Comparison of ENCODE assay signal across 2 cellular contexts in the genomic region with DNA sequence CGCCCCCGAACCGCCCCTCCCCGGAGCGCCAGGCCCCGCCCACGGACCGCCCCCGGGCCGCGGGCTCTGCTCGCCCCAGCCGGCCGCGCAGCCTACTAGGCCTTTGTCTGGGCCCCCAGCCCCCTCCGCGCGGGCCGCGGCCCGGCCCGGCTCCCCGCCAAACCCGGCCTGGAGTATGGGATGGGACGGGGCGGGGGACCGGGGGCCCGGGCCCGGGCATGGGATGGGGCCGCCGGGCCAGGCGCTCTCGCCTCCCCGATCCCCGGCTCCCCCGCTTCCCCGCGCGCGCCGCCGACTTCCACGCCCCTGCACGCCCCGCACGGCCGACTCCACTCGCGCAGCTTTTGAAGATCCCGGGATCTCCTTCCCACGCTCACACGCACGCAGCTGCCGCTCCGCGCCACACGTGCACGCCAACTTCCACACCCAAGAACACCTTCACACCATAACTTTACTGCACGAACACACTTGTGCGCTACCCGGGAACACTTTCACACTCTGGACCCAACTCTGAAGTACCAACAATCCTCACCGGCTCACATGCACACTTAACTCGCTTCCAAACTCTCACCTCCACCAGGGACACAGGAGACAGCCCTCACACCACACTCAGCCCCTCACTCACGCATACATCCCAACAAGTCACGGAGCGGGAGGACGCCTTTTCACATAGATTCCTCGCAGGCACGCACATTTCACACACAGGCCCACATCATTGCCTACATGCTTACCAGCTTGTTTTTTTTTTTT.
TF ChIP-seq lines count a peak whose summit lies in the region.

No MANE protein-coding gene starts in this region.

TF ChIP-seq in HEK293, 187 proteins besides CTCF, POLR2A, EP300 and RAD21 (continued from another document and continues in another):
- TF ChIP-seq ZNF398 (tag by site-specific recombination; IDR thresholded peaks at IDR 0.05), result no peak
- TF ChIP-seq ZNF416 (tag by site-specific recombination; IDR thresholded peaks at IDR 0.05), result no peak
- TF ChIP-seq ZNF140 (tag by site-specific recombination; IDR thresholded peaks at IDR 0.05), result no peak
- TF ChIP-seq, protein P1, sequence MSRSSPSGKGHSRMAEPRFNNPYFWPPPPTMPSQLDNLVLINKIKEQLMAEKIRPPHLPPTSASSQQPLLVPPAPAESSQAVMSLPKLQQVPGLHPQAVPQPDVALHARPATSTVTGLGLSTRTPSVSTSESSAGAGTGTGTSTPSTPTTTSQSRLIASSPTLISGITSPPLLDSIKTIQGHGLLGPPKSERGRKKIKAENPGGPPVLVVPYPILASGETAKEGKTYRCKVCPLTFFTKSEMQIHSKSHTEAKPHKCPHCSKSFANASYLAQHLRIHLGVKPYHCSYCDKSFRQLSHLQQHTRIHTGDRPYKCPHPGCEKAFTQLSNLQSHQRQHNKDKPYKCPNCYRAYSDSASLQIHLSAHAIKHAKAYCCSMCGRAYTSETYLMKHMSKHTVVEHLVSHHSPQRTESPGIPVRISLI (tag by site-specific recombination; IDR thresholded peaks at IDR 0.05), result 0 out of 2 replicates have a peak, but pooled peaks have one; percentile 39
- 0 out of 2 replicates have a peak, but pooled peaks have one; percentile 2 for TF ChIP-seq BCL11B (tag by site-specific recombination; IDR thresholded peaks at IDR 0.05; ENCODE audit: low read depth)
- TF ChIP-seq ZNF677 (tag by site-specific recombination; IDR thresholded peaks at IDR 0.05), result no peak
- no peak for TF ChIP-seq ZNF121 (tag by site-specific recombination; IDR thresholded peaks at IDR 0.05)
- TF ChIP-seq ZBTB8A (tag by site-specific recombination; IDR thresholded peaks at IDR 0.05), result no peak
- TF ChIP-seq HOXD13 (CRISPR knock-in tag; IDR thresholded peaks at IDR 0.05; ENCODE audit: borderline replicate concordance), result no peak
- no peak for TF ChIP-seq REPIN1 (tag by site-specific recombination; IDR thresholded peaks at IDR 0.05; ENCODE audit: low read depth)
- TF ChIP-seq GLI2 (tag by site-specific recombination; IDR thresholded peaks at IDR 0.05; ENCODE audit: borderline replicate concordance, low read depth), result no peak
- TF ChIP-seq ZNF114 (tag by site-specific recombination; IDR thresholded peaks at IDR 0.05), result no peak
- TF ChIP-seq ZNF354C (tag by site-specific recombination; IDR thresholded peaks at IDR 0.05; ENCODE audit: borderline replicate concordance, low read depth), result no peak
- TF ChIP-seq ZNF175 (tag by site-specific recombination; IDR thresholded peaks at IDR 0.05), result no peak
- peak; percentile 90 for TF ChIP-seq ZBTB20 (tag by site-specific recombination; IDR thresholded peaks at IDR 0.05)
- TF ChIP-seq ZBTB48 (tag by site-specific recombination; IDR thresholded peaks at IDR 0.05), result peak; percentile 51; the same call in 1 of the 2 replicates
- no peak for TF ChIP-seq ZNF76 (tag by site-specific recombination; IDR thresholded peaks at IDR 0.05; ENCODE audit: borderline replicate concordance, low read depth)
- no peak for TF ChIP-seq ZNF274 (IDR thresholded peaks at IDR 0.05; ENCODE audit: low read length)
- TF ChIP-seq ZNF274 (tag by site-specific recombination; IDR thresholded peaks at IDR 0.05; ENCODE audit: borderline replicate concordance), result no peak
- peak; percentile 16; the same call in 1 of the 2 replicates for TF ChIP-seq PATZ1 (tag by site-specific recombination; IDR thresholded peaks at IDR 0.05)
- TF ChIP-seq ZNF239 (tag by site-specific recombination; IDR thresholded peaks at IDR 0.05), result no peak
- TF ChIP-seq ZNF561 (tag by site-specific recombination; IDR thresholded peaks at IDR 0.05; ENCODE audit: borderline replicate concordance), result peak; percentile 65; the same call in 1 of the 2 replicates
- TF ChIP-seq ZSCAN23 (tag by site-specific recombination; IDR thresholded peaks at IDR 0.05), result no peak
- no peak for TF ChIP-seq ZXDB (tag by site-specific recombination; IDR thresholded peaks at IDR 0.05)
- TF ChIP-seq ZNF830 (tag by site-specific recombination; IDR thresholded peaks at IDR 0.05; ENCODE audit: low read depth), result no peak
- TF ChIP-seq ZNF747 (tag by site-specific recombination; IDR thresholded peaks at IDR 0.05), result no peak
- TF ChIP-seq, protein P2, sequence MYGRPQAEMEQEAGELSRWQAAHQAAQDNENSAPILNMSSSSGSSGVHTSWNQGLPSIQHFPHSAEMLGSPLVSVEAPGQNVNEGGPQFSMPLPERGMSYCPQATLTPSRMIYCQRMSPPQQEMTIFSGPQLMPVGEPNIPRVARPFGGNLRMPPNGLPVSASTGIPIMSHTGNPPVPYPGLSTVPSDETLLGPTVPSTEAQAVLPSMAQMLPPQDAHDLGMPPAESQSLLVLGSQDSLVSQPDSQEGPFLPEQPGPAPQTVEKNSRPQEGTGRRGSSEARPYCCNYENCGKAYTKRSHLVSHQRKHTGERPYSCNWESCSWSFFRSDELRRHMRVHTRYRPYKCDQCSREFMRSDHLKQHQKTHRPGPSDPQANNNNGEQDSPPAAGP (tag by site-specific recombination; IDR thresholded peaks at IDR 0.05), result 0 out of 2 replicates have a peak, but pooled peaks have one; percentile 29
- TF ChIP-seq GLI4 (tag by site-specific recombination; IDR thresholded peaks at IDR 0.05), result no peak
- TF ChIP-seq KLF8 (tag by site-specific recombination; IDR thresholded peaks at IDR 0.05), result peak; percentile 63
- peak; percentile 39; the same call in 1 of the 2 replicates for TF ChIP-seq KLF10 (tag by site-specific recombination; IDR thresholded peaks at IDR 0.05)

TF ChIP-seq in HepG2, 621 proteins besides CTCF, POLR2A, EP300 and RAD21 (continued from another document and continues in another):
- TF ChIP-seq HNRNPUL1 (IDR thresholded peaks at IDR 0.05; ENCODE audit: low read depth, low read length) (no peak), ARNT (IDR thresholded peaks at IDR 0.05) (no peak), SP5 (CRISPR knock-in tag; IDR thresholded peaks at IDR 0.05; ENCODE audit: borderline replicate concordance, low read depth) (no peak), RFX5 (IDR thresholded peaks at IDR 0.05; ENCODE audit: low read depth, low read length) (no peak), CSRNP1 (CRISPR knock-in tag; IDR thresholded peaks at IDR 0.05) (0 out of 2 replicates have a peak, but pooled peaks have one; percentile 27), XRCC5 (optimal IDR thresholded peaks at IDR 0.05; ENCODE audit: low read length) (no peak), ZNF468 (CRISPR knock-in tag; IDR thresholded peaks at IDR 0.05) (no peak), ZFP37 (CRISPR knock-in tag; IDR thresholded peaks at IDR 0.05; ENCODE audit: borderline replicate concordance) (no peak), SAP130 (CRISPR knock-in tag; IDR thresholded peaks at IDR 0.05; ENCODE audit: low read depth) (0 out of 2 replicates have a peak, but pooled peaks have one; percentile 21), TMF1 (CRISPR knock-in tag; IDR thresholded peaks at IDR 0.05; ENCODE audit: low read depth) (no peak), ZNF335 (CRISPR knock-in tag; IDR thresholded peaks at IDR 0.05) (no peak), ZNF124 (CRISPR knock-in tag; IDR thresholded peaks at IDR 0.05) (no peak)
- TF ChIP-seq, protein P3, sequence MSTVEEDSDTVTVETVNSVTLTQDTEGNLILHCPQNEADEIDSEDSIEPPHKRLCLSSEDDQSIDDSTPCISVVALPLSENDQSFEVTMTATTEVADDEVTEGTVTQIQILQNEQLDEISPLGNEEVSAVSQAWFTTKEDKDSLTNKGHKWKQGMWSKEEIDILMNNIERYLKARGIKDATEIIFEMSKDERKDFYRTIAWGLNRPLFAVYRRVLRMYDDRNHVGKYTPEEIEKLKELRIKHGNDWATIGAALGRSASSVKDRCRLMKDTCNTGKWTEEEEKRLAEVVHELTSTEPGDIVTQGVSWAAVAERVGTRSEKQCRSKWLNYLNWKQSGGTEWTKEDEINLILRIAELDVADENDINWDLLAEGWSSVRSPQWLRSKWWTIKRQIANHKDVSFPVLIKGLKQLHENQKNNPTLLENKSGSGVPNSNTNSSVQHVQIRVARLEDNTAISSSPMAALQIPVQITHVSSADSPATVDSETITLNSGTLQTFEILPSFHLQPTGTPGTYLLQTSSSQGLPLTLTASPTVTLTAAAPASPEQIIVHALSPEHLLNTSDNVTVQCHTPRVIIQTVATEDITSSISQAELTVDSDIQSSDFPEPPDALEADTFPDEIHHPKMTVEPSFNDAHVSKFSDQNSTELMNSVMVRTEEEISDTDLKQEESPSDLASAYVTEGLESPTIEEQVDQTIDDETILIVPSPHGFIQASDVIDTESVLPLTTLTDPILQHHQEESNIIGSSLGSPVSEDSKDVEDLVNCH (CRISPR knock-in tag; IDR thresholded peaks at IDR 0.05), result no peak
- TF ChIP-seq, protein P4, sequence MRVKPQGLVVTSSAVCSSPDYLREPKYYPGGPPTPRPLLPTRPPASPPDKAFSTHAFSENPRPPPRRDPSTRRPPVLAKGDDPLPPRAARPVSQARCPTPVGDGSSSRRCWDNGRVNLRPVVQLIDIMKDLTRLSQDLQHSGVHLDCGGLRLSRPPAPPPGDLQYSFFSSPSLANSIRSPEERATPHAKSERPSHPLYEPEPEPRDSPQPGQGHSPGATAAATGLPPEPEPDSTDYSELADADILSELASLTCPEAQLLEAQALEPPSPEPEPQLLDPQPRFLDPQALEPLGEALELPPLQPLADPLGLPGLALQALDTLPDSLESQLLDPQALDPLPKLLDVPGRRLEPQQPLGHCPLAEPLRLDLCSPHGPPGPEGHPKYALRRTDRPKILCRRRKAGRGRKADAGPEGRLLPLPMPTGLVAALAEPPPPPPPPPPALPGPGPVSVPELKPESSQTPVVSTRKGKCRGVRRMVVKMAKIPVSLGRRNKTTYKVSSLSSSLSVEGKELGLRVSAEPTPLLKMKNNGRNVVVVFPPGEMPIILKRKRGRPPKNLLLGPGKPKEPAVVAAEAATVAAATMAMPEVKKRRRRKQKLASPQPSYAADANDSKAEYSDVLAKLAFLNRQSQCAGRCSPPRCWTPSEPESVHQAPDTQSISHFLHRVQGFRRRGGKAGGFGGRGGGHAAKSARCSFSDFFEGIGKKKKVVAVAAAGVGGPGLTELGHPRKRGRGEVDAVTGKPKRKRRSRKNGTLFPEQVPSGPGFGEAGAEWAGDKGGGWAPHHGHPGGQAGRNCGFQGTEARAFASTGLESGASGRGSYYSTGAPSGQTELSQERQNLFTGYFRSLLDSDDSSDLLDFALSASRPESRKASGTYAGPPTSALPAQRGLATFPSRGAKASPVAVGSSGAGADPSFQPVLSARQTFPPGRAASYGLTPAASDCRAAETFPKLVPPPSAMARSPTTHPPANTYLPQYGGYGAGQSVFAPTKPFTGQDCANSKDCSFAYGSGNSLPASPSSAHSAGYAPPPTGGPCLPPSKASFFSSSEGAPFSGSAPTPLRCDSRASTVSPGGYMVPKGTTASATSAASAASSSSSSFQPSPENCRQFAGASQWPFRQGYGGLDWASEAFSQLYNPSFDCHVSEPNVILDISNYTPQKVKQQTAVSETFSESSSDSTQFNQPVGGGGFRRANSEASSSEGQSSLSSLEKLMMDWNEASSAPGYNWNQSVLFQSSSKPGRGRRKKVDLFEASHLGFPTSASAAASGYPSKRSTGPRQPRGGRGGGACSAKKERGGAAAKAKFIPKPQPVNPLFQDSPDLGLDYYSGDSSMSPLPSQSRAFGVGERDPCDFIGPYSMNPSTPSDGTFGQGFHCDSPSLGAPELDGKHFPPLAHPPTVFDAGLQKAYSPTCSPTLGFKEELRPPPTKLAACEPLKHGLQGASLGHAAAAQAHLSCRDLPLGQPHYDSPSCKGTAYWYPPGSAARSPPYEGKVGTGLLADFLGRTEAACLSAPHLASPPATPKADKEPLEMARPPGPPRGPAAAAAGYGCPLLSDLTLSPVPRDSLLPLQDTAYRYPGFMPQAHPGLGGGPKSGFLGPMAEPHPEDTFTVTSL (CRISPR knock-in tag; IDR thresholded peaks at IDR 0.05; ENCODE audit: borderline replicate concordance), result no peak
- TF ChIP-seq, protein P5, sequence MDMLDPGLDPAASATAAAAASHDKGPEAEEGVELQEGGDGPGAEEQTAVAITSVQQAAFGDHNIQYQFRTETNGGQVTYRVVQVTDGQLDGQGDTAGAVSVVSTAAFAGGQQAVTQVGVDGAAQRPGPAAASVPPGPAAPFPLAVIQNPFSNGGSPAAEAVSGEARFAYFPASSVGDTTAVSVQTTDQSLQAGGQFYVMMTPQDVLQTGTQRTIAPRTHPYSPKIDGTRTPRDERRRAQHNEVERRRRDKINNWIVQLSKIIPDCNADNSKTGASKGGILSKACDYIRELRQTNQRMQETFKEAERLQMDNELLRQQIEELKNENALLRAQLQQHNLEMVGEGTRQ (IDR thresholded peaks at IDR 0.05; ENCODE audit: low read depth, low read length), result no peak
- TF ChIP-seq, protein P5 (CRISPR knock-in tag; IDR thresholded peaks at IDR 0.05; ENCODE audit: borderline replicate concordance), result no peak
- TF ChIP-seq, protein P6, sequence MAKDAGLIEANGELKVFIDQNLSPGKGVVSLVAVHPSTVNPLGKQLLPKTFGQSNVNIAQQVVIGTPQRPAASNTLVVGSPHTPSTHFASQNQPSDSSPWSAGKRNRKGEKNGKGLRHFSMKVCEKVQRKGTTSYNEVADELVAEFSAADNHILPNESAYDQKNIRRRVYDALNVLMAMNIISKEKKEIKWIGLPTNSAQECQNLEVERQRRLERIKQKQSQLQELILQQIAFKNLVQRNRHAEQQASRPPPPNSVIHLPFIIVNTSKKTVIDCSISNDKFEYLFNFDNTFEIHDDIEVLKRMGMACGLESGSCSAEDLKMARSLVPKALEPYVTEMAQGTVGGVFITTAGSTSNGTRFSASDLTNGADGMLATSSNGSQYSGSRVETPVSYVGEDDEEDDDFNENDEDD (CRISPR knock-in tag; IDR thresholded peaks at IDR 0.05; ENCODE audit: borderline replicate concordance), result no peak
- TF ChIP-seq, protein P7, sequence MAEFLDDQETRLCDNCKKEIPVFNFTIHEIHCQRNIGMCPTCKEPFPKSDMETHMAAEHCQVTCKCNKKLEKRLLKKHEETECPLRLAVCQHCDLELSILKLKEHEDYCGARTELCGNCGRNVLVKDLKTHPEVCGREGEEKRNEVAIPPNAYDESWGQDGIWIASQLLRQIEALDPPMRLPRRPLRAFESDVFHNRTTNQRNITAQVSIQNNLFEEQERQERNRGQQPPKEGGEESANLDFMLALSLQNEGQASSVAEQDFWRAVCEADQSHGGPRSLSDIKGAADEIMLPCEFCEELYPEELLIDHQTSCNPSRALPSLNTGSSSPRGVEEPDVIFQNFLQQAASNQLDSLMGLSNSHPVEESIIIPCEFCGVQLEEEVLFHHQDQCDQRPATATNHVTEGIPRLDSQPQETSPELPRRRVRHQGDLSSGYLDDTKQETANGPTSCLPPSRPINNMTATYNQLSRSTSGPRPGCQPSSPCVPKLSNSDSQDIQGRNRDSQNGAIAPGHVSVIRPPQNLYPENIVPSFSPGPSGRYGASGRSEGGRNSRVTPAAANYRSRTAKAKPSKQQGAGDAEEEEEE (CRISPR knock-in tag; IDR thresholded peaks at IDR 0.05; ENCODE audit: borderline replicate concordance), result no peak
